In the genomic region with DNA sequence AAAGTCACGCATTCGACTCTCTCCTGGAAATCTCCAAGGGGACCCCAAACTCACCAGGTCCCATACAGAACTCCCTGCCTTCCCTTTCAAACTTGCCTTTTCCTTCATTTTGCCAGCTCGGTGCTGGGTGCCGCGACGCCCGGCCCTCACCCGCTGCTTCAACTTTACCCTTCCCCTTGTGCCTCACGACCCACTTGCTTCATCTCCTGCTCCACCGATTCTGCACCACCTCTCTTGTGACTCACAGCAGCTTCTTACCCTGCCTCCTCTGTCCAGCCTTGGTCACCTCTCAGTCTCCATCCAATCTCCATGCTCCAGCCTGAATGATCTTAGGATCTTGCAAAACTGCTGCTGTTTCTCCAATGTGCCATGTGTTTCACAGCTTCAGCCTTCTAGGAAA, we compare ENCODE assay signal across 30 cellular contexts. TPM values are rescaled to one million over a fixed set of nuclear protein-coding genes. Genes with fewer than 3 reads are reported as not detected.
DNase-seq lines count a peak whose midpoint lies in the region; ATAC-seq and TF ChIP-seq lines count a peak whose summit lies in the region.
"Had no signal": no experiment of that assay in that cellular context is flagged by ENCODE, and none has a peak within 500 bp of the region (broad histone marks: within the 10 kb centered on the region; RNA-seq: fewer than 3 reads in every experiment).

No MANE protein-coding gene starts in this region.

- peaks cover 74% of the 10 kb centered on the region for H3K4me1 Mint-ChIP-seq in activated CD8-positive, alpha-beta T cell treated with anti-CD3 and anti-CD28 coated beads for 36 hours (ENCODE audit: low read depth)

- H3K4me3 ChIP-seq in esophagus muscularis mucosa = no peak overlapping the region
- no peak overlapping the region for H3K4me3 ChIP-seq in upper lobe of right lung
- H3K4me3 ChIP-seq: BLaER1, HAP-1, heart left ventricle, prostate gland had no signal

- no peak overlapping the region for H3K4me3 Mint-ChIP-seq in activated CD8-positive, alpha-beta T cell treated with anti-CD3 and anti-CD28 coated beads for 36 hours

- POLR2A ChIA-PET in activated CD8-positive, alpha-beta T cell treated with anti-CD3 and anti-CD28 coated beads for 36 hours (lab: Charles Lee) = interaction anchor here (1.0 to 2.3 kb wide), 3 partner anchors 10 to 64 kb away, joined by 3 to 12 read pairs (median 4); no protein-coding TSS in a partner anchor

- H3K27ac Mint-ChIP-seq in activated naive CD4-positive, alpha-beta T cell treated with anti-CD3 and anti-CD28 coated beads, Interleukin-2, amount 50 U/mL, for 72 hours = peak overlapping the region; percentile 4 to 61
- H3K27ac Mint-ChIP-seq in activated CD8-positive, alpha-beta T cell treated with anti-CD3 and anti-CD28 coated beads for 36 hours = peak overlapping the region; percentile 4

- peaks cover 0 to 17% (median 0%) of the 10 kb centered on the region in 4 donors for H3K27me3 ChIP-seq in esophagus muscularis mucosa
- no peaks in the 10 kb centered on the region for H3K27me3 ChIP-seq in upper lobe of right lung
- H3K27me3 ChIP-seq: BLaER1, brain microvascular endothelial cell had no signal

- no peak overlapping the region for H3K27ac ChIP-seq in esophagus muscularis mucosa (replicated peaks in 1 of 4)
- H3K27ac ChIP-seq in upper lobe of right lung = no peak overlapping the region
- H3K27ac ChIP-seq: BLaER1, brain microvascular endothelial cell, heart left ventricle, prostate gland, WERI-Rb-1 had no signal

- TF ChIP-seq POLR2A in esophagus muscularis mucosa (IDR thresholded peaks at IDR 0.05; ENCODE audit: low read depth) = no peak

- no peak for DNase-seq in activated naive CD4-positive, alpha-beta T cell treated with anti-CD3 and anti-CD28 coated beads, Interleukin-2, amount 50 U/mL, for 72 hours (ENCODE audit: low spot score in 2 of 2)
- no peak for DNase-seq in activated naive CD4-positive, alpha-beta T cell treated with anti-CD3 and anti-CD28 coated beads, Interleukin-2, amount 50 U/mL, for 16 hours
- DNase-seq in activated CD8-positive, alpha-beta T cell treated with anti-CD3 and anti-CD28 coated beads for 36 hours = no peak
- DNase-seq in esophagus muscularis mucosa (ENCODE audit: extremely low spot score) (peak; percentile 87), upper lobe of right lung (no peak), NCI-H2081 (lab: John Stamatoyannopoulos, UW) (no peak), NCI-H1092 treated with DMSO at 0.1 percent for 48 hours (lab: John Stamatoyannopoulos, UW) (no peak)
- DNase-seq: activated CD8-positive, alpha-beta memory T cell treated with anti-CD3 and anti-CD28 coated beads, Interleukin-2, amount 50 U/mL, for 4 hours; activated effector memory CD4-positive, alpha-beta T cell treated with anti-CD3 and anti-CD28 coated beads, Interleukin-2, amount 50 U/mL, for 16 hours; amygdala; brain microvascular endothelial cell; cerebellar nuclear complex; foreskin melanocyte; heart left ventricle; Karpas-422; kidney; NCI-H1436 treated with DMSO at 0.1 percent for 48 hours; NCI-H2107; NCI-H345; nucleus accumbens; Right ventricle myocardium superior; stimulated activated CD4-positive, alpha-beta T cell treated with anti-CD3 and anti-CD28 coated beads, Interleukin-2, amount 100 ng/mL, for 48 hours; T1000; trophoblast cell; WERI-Rb-1 had no signal

- TF ChIP-seq CTCF in activated CD8-positive, alpha-beta T cell treated with anti-CD3 and anti-CD28 coated beads for 36 hours (IDR thresholded peaks at IDR 0.05) = no peak
- TF ChIP-seq CTCF in esophagus muscularis mucosa (IDR thresholded peaks at IDR 0.05) (no peak), upper lobe of right lung (IDR thresholded peaks at IDR 0.05) (no peak)

- TF ChIP-seq EP300 in esophagus muscularis mucosa (IDR thresholded peaks at IDR 0.05) = no peak

- no peak for ATAC-seq in activated naive CD4-positive, alpha-beta T cell treated with anti-CD3 and anti-CD28 coated beads, Interleukin-2, amount 50 U/mL, for 72 hours
- no peak for ATAC-seq in activated CD8-positive, alpha-beta T cell treated with anti-CD3 and anti-CD28 coated beads for 36 hours
- peak; percentile 62 for ATAC-seq in upper lobe of right lung
- ATAC-seq: heart left ventricle, sciatic nerve, SK-N-SH treated with all-trans-retinoic acid at 6 μM for 48 hours had no signal

- H3K9me3 ChIP-seq in esophagus muscularis mucosa (no peaks in the 10 kb centered on the region), upper lobe of right lung (no peaks in the 10 kb centered on the region)
- H3K9me3 ChIP-seq: BLaER1, HAP-1, heart left ventricle, prostate gland had no signal

- CTCF ChIA-PET in activated CD8-positive, alpha-beta T cell treated with anti-CD3 and anti-CD28 coated beads for 36 hours (lab: Charles Lee) = interaction anchor here (1.3 to 1.4 kb wide), 3 partner anchors 12 to 127 kb away, joined by 3 to 6 read pairs (median 4); no protein-coding TSS in a partner anchor

- no peaks in the 10 kb centered on the region for H3K27me3 Mint-ChIP-seq in activated CD8-positive, alpha-beta T cell treated with anti-CD3 and anti-CD28 coated beads for 36 hours

- H3K4me1 ChIP-seq in esophagus muscularis mucosa = no peaks in the 10 kb centered on the region
- no peaks in the 10 kb centered on the region for H3K4me1 ChIP-seq in upper lobe of right lung
- H3K4me1 ChIP-seq: BLaER1, HAP-1, prostate gland had no signal

- intact Hi-C loops in activated CD8-positive, alpha-beta T cell treated with anti-CD3 and anti-CD28 coated beads for 36 hours (cut with micrococcal nuclease) = no loop called here
- intact Hi-C loops in esophagus muscularis mucosa (cut with DNase I) (no loop called here), upper lobe of right lung (cut with DNase I) (no loop called here)

- H3K36me3 Mint-ChIP-seq in activated naive CD4-positive, alpha-beta T cell treated with anti-CD3 and anti-CD28 coated beads, Interleukin-2, amount 50 U/mL, for 72 hours = peaks cover 2 to 29% of the 10 kb centered on the region in 2 donors
- H3K36me3 Mint-ChIP-seq in activated CD8-positive, alpha-beta T cell treated with anti-CD3 and anti-CD28 coated beads for 36 hours (ENCODE audit: low read depth) = peaks cover 19% of the 10 kb centered on the region

- 84% methylated on average over 10 of the region's 10 CpGs for WGBS in esophagus muscularis mucosa

- H3K9me3 Mint-ChIP-seq in activated naive CD4-positive, alpha-beta T cell treated with anti-CD3 and anti-CD28 coated beads, Interleukin-2, amount 50 U/mL, for 72 hours = no peaks in the 10 kb centered on the region
- no peaks in the 10 kb centered on the region for H3K9me3 Mint-ChIP-seq in activated CD8-positive, alpha-beta T cell treated with anti-CD3 and anti-CD28 coated beads for 36 hours

- H3K36me3 ChIP-seq in esophagus muscularis mucosa = no peaks in the 10 kb centered on the region
- H3K36me3 ChIP-seq in upper lobe of right lung = no peaks in the 10 kb centered on the region
- H3K36me3 ChIP-seq: brain microvascular endothelial cell, HAP-1, heart left ventricle, prostate gland, WERI-Rb-1 had no signal

RNA-seq across cellular contexts. Expression of a gene that starts 59.9 kb away (rescaled TPM):
- total RNA-seq in activated naive CD4-positive, alpha-beta T cell treated with anti-CD3 and anti-CD28 coated beads, Interleukin-2, amount 50 U/mL, for 72 hours = 10 to 100 TPM; 27.5 to 48.4 TPM
- 10 to 100 TPM; 46.3 to 47.1 TPM for total RNA-seq in activated CD8-positive, alpha-beta T cell treated with anti-CD3 and anti-CD28 coated beads for 36 hours
- 1 to 10 TPM; 4.6 to 9.4 (median 6.8) TPM for total RNA-seq in esophagus muscularis mucosa
- total RNA-seq in upper lobe of right lung = 9.8 TPM
